Comparison of ENCODE assay signal across 18 cellular contexts in genomic region chr16:57938484-57938883, GRCh38. TPM values are rescaled to one million over a fixed set of nuclear protein-coding genes. Genes with fewer than 3 reads are reported as not detected.
"Had no signal": no experiment of that assay in that cellular context is flagged by ENCODE, and none has a peak within 500 bp of the region (broad histone marks: within the 10 kb centered on the region; RNA-seq: fewer than 3 reads in every experiment).

No MANE protein-coding gene starts in this region.

- H3K9me3 Mint-ChIP-seq: activated CD4-positive, alpha-beta memory T cell treated with anti-CD3 and anti-CD28 coated beads, Interleukin-2, amount 10 ng/mL, durations not matched to agents 7 days and 5 days; memory B cell; natural killer cell treated with Interleukin-12 subunit alpha and Interleukin-12 subunit beta and Interleukin-15 and Interleukin-18, amount 100 ng/mL, for 72 hours; T-cell had no signal

- H3K36me3 ChIP-seq: gastrocnemius medialis, prostate gland, sigmoid colon, tibial nerve had no signal

- H3K27me3 ChIP-seq: tibial nerve had no signal

- H3K4me3 ChIP-seq: gastrocnemius medialis, prostate gland, sigmoid colon, tibial nerve had no signal

- DNase-seq: activated CD4-positive, alpha-beta memory T cell treated with anti-CD3 and anti-CD28 coated beads, Interleukin-2, amount 10 ng/mL, durations not matched to agents 7 days and 5 days; activated CD4-positive, alpha-beta T cell treated with anti-CD3 and anti-CD28 coated beads for 1 hour; activated gamma-delta T cell; activated T-cell treated with anti-CD3 and anti-CD28 coated beads, Interleukin-2, amount 50 U/mL, for 48 hours; occipital lobe; sigmoid colon; stimulated activated CD4-positive, alpha-beta T cell treated with anti-CD3 and anti-CD28 coated beads, Interleukin-4, amount 100 ng/mL, for 1 hour; stimulated activated CD8-positive, alpha-beta memory T cell treated with anti-CD3 and anti-CD28 coated beads, Interleukin-4, amount 100 ng/mL, for 48 hours; T-cell; T1000 had no signal

- H3K36me3 Mint-ChIP-seq: activated naive CD8-positive, alpha-beta T cell; memory B cell; natural killer cell treated with Interleukin-12 subunit alpha and Interleukin-12 subunit beta and Interleukin-15 and Interleukin-18, amount 100 ng/mL, for 72 hours; T-cell had no signal

- ATAC-seq: gastrocnemius medialis, T-cell had no signal

- H3K9me3 ChIP-seq: gastrocnemius medialis, prostate gland, sigmoid colon, tibial nerve had no signal

- H3K27ac Mint-ChIP-seq: activated CD4-positive, alpha-beta memory T cell treated with anti-CD3 and anti-CD28 coated beads, Interleukin-2, amount 10 ng/mL, durations not matched to agents 7 days and 5 days; activated naive CD8-positive, alpha-beta T cell; memory B cell; natural killer cell treated with Interleukin-12 subunit alpha and Interleukin-12 subunit beta and Interleukin-15 and Interleukin-18, amount 100 ng/mL, for 72 hours; T-cell had no signal

- H3K4me1 ChIP-seq: gastrocnemius medialis had no signal

- H3K27ac ChIP-seq: gastrocnemius medialis, sigmoid colon had no signal

- H3K4me1 Mint-ChIP-seq: activated CD4-positive, alpha-beta memory T cell treated with anti-CD3 and anti-CD28 coated beads, Interleukin-2, amount 10 ng/mL, durations not matched to agents 7 days and 5 days; memory B cell; T-cell had no signal

- H3K4me3 Mint-ChIP-seq: activated CD4-positive, alpha-beta memory T cell treated with anti-CD3 and anti-CD28 coated beads, Interleukin-2, amount 10 ng/mL, durations not matched to agents 7 days and 5 days; activated naive CD8-positive, alpha-beta T cell; memory B cell; natural killer cell treated with Interleukin-12 subunit alpha and Interleukin-12 subunit beta and Interleukin-15 and Interleukin-18, amount 100 ng/mL, for 72 hours; T-cell had no signal

- H3K27me3 Mint-ChIP-seq: natural killer cell treated with Interleukin-12 subunit alpha and Interleukin-12 subunit beta and Interleukin-15 and Interleukin-18, amount 100 ng/mL, for 72 hours had no signal

RNA-seq across cellular contexts. Expression of gene CNGB1, which starts 32.4 kb away (rescaled TPM):
- total RNA-seq: activated CD4-positive, alpha-beta memory T cell treated with anti-CD3 and anti-CD28 coated beads, Interleukin-2, amount 10 ng/mL, durations not matched to agents 7 days and 5 days; chondrocyte; dermis microvascular lymphatic vessel endothelial cell; gastrocnemius medialis; natural killer cell treated with Interleukin-12 subunit alpha and Interleukin-12 subunit beta and Interleukin-15 and Interleukin-18, amount 100 ng/mL, for 72 hours; occipital lobe; T-cell; tibial nerve had no signal
